ENCODE assay signal across 1 cellular context in the genomic region with DNA sequence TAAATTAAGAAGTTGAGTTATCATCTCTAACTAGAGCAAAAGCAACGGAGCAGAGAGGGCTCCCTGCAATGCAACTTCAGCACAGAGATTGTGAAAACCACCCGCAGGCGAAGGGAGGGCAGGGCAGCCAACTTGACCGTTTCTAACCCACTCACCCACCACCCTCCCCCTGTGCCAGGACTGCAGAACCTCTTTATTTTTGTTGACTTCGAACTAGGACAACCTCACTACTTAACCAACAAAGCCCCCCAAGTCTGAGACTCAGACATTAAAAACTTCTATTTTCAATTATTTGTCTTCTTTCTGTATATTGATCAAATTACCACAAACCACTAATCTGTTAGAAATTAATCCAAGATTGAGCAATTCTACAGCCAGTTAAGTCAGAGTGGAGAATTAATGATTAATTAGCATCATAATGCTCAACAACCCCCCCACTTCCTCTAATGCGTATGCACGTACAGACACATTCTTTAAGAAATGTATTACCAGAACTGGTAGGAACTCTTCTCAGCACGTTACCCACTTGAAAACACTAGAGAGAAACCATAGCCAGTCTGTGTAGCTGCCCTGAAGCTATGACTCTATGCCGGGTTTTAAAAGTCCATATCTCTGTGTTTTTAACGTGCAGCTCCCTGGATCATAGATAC.
TF ChIP-seq lines count a peak whose summit lies in the region.

No MANE protein-coding gene starts in this region.

TF ChIP-seq in WTC11, 78 proteins besides CTCF, POLR2A, EP300 and RAD21 (continued from another document):
- TF ChIP-seq, protein P1, sequence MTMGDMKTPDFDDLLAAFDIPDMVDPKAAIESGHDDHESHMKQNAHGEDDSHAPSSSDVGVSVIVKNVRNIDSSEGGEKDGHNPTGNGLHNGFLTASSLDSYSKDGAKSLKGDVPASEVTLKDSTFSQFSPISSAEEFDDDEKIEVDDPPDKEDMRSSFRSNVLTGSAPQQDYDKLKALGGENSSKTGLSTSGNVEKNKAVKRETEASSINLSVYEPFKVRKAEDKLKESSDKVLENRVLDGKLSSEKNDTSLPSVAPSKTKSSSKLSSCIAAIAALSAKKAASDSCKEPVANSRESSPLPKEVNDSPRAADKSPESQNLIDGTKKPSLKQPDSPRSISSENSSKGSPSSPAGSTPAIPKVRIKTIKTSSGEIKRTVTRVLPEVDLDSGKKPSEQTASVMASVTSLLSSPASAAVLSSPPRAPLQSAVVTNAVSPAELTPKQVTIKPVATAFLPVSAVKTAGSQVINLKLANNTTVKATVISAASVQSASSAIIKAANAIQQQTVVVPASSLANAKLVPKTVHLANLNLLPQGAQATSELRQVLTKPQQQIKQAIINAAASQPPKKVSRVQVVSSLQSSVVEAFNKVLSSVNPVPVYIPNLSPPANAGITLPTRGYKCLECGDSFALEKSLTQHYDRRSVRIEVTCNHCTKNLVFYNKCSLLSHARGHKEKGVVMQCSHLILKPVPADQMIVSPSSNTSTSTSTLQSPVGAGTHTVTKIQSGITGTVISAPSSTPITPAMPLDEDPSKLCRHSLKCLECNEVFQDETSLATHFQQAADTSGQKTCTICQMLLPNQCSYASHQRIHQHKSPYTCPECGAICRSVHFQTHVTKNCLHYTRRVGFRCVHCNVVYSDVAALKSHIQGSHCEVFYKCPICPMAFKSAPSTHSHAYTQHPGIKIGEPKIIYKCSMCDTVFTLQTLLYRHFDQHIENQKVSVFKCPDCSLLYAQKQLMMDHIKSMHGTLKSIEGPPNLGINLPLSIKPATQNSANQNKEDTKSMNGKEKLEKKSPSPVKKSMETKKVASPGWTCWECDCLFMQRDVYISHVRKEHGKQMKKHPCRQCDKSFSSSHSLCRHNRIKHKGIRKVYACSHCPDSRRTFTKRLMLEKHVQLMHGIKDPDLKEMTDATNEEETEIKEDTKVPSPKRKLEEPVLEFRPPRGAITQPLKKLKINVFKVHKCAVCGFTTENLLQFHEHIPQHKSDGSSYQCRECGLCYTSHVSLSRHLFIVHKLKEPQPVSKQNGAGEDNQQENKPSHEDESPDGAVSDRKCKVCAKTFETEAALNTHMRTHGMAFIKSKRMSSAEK (CRISPR knock-in tag; IDR thresholded peaks at IDR 0.05; ENCODE audit: borderline replicate concordance): no peak
- TF ChIP-seq ZNF671 (CRISPR knock-in tag; IDR thresholded peaks at IDR 0.05): no peak
- TF ChIP-seq KAT7 (CRISPR knock-in tag; IDR thresholded peaks at IDR 0.05; ENCODE audit: borderline replicate concordance): no peak
- TF ChIP-seq CBFB (CRISPR knock-in tag; IDR thresholded peaks at IDR 0.05; ENCODE audit: low read depth): no peak
- no peak for TF ChIP-seq GRHL2 (CRISPR knock-in tag; IDR thresholded peaks at IDR 0.05; ENCODE audit: insufficient replicate concordance, severe bottlenecking)
